In genomic region chr15:96053039-96054021, GRCh38 we compare ENCODE assay signal across 8 cellular contexts.
DNase-seq lines count a peak whose midpoint lies in the region; ATAC-seq and TF ChIP-seq lines count a peak whose summit lies in the region.

No MANE protein-coding gene starts in this region.

- H3K4ac ChIP-seq in trophoblast cell (ENCODE audit: low read depth, low read length) = peak overlapping the region; percentile 29

- no peak overlapping the region for H3K4me3 ChIP-seq in BE2C (ENCODE audit: low read depth, low read length)
- H3K4me3 ChIP-seq in HUES64 (ENCODE audit: low read length) = peak overlapping the region; percentile 51
- H3K4me3 ChIP-seq in SK-N-MC = peak overlapping the region; percentile 58
- peak overlapping the region in 9 of 10 donors; percentile 20 to 40 (median 37) for H3K4me3 ChIP-seq in heart right ventricle
- H3K4me3 ChIP-seq in trophoblast cell (ENCODE audit: low read depth, low read length) = no peak overlapping the region

- no peaks in the 10 kb centered on the region for H3K4me1 ChIP-seq in BE2C
- peaks cover 13% of the 10 kb centered on the region for H3K4me1 ChIP-seq in HUES64 (ENCODE audit: insufficient read depth, low read length)
- H3K4me1 ChIP-seq in heart right ventricle = peaks cover 4 to 30% (median 19%) of the 10 kb centered on the region in 9 donors
- H3K4me1 ChIP-seq in trophoblast cell (ENCODE audit: control insufficient read depth in 1 of 2, insufficient read depth in 2 of 2, low read length in 2 of 2) = peaks cover 21 to 24% of the 10 kb centered on the region in 2 experiments

- intact Hi-C loops in heart right ventricle (cut with DNase I) = loop anchor here in 1 of 10 donors (10.0 kb wide), 1 partner anchor 281 kb away; the partner anchor contains the start of gene NR2F2

- no peak overlapping the region for H2AK5ac ChIP-seq in trophoblast cell (ENCODE audit: low read length)

- H4K12ac ChIP-seq in trophoblast cell (ENCODE audit: low read depth, low read length) = peak overlapping the region; percentile 1

- H3K27ac ChIP-seq in HUES64 (ENCODE audit: low read depth, low read length) = peak overlapping the region; percentile 26; the same call in 1 of the 2 replicates
- H3K27ac ChIP-seq in SK-N-MC = no peak overlapping the region
- peak overlapping the region; percentile 48 to 84 (median 72) for H3K27ac ChIP-seq in heart right ventricle
- H3K27ac ChIP-seq in trophoblast cell (ENCODE audit: low read depth, low read length) = peak overlapping the region; percentile 49

- H3K4me2 ChIP-seq in trophoblast cell (ENCODE audit: low read length) = peak overlapping the region; percentile 60

- no peaks in the 10 kb centered on the region for H3K79me2 ChIP-seq in trophoblast cell (ENCODE audit: control insufficient read depth, insufficient read depth, low read length, poor library complexity)

- peak overlapping the region; percentile 81 for H4K8ac ChIP-seq in trophoblast cell (ENCODE audit: low read depth, low read length)

- H3K36me3 ChIP-seq in BE2C (no peaks in the 10 kb centered on the region), HUES64 (ENCODE audit: insufficient read depth, low read length) (no peaks in the 10 kb centered on the region), SK-N-MC (ENCODE audit: insufficient read depth, low read length) (no peaks in the 10 kb centered on the region), heart right ventricle (no peaks in the 10 kb centered on the region), trophoblast cell (ENCODE audit: control insufficient read depth in 1 of 2, insufficient read depth in 2 of 2, low read length in 2 of 2) (no peaks in the 10 kb centered on the region)

- peak; percentile 16 for DNase-seq in BE2C
- DNase-seq in SK-N-MC (ENCODE audit: low read depth, low spot score) = no peak
- peak; percentile 42 to 72 for DNase-seq in heart right ventricle
- DNase-seq in trophoblast cell = peak; percentile 91 to 96
- DNase-seq in MV-4-11 (lab: John Stamatoyannopoulos, UW) = no peak
- DNase-seq in dedifferentiated amniotic fluid mesenchymal stem cell (ENCODE audit: extremely low spot score) = no peak

- peak overlapping the region; percentile 77 for H2BK5ac ChIP-seq in trophoblast cell (ENCODE audit: low read depth, low read length, poor library complexity)

- TF ChIP-seq CTCF in BE2C (IDR thresholded peaks at IDR 0.05; ENCODE audit: low read depth, low read length) (no peak), heart right ventricle (IDR thresholded peaks at IDR 0.05) (no peak)

- H3K9ac ChIP-seq in HUES64 (ENCODE audit: low read depth, low read length) (no peak overlapping the region), SK-N-MC (ENCODE audit: insufficient read length) (no peak overlapping the region), trophoblast cell (ENCODE audit: low read length) (no peak overlapping the region)

- H2AFZ ChIP-seq in trophoblast cell (ENCODE audit: insufficient read depth, low read length, poor library complexity) = peak overlapping the region; percentile 19

- WGBS in HUES64 = 1% methylated on average over 40 of the region's 42 CpGs
- 17 to 18% methylated on average over 42 of the region's 42 CpGs for WGBS in heart right ventricle, 2 donors
- no CpG with 5 or more reads among the region's 42 CpGs for WGBS in trophoblast cell (ENCODE audit: extremely low coverage, insufficient coverage, insufficient read length)

- H3K18ac ChIP-seq in trophoblast cell (ENCODE audit: low read length) = peak overlapping the region; percentile 60

- peak overlapping the region; percentile 41 for H2BK12ac ChIP-seq in trophoblast cell (ENCODE audit: low read length)

- H4K91ac ChIP-seq in trophoblast cell (ENCODE audit: low read depth, low read length) = peak overlapping the region; percentile 91

- H2BK120ac ChIP-seq in trophoblast cell (ENCODE audit: insufficient read depth, low read length, poor library complexity) = peak overlapping the region; percentile 81

- ATAC-seq in heart right ventricle = peak; percentile 83 to 98 (median 94)
- ATAC-seq in GM19035 (IDR thresholded peaks at IDR 0.05; ENCODE audit: unreplicated experiment) = no peak

- peak overlapping the region; percentile 65 for H3K14ac ChIP-seq in trophoblast cell (ENCODE audit: low read length)

- H3K9me3 ChIP-seq in BE2C (no peaks in the 10 kb centered on the region), HUES64 (ENCODE audit: insufficient read depth, low read depth, low read length) (no peaks in the 10 kb centered on the region; the same call in 1 of the 2 replicates), SK-N-MC (ENCODE audit: low read depth, low read length) (no peaks in the 10 kb centered on the region), heart right ventricle (peaks cover 0 to 6% (median 0%) of the 10 kb centered on the region in 11 donors), trophoblast cell (ENCODE audit: insufficient read depth, low read depth, low read length) (no peaks in the 10 kb centered on the region)

- peaks cover 27% of the 10 kb centered on the region for H3K79me1 ChIP-seq in trophoblast cell (ENCODE audit: low read length)

- H3K23ac ChIP-seq in trophoblast cell (ENCODE audit: low read length) = no peak overlapping the region

- H3K27me3 ChIP-seq in BE2C = peaks cover 23% of the 10 kb centered on the region
- peaks cover 96% of the 10 kb centered on the region for H3K27me3 ChIP-seq in HUES64 (ENCODE audit: insufficient read depth, low read length)
- H3K27me3 ChIP-seq in heart right ventricle = peaks cover 0 to 44% (median 0%) of the 10 kb centered on the region in 7 donors
- H3K27me3 ChIP-seq in trophoblast cell (ENCODE audit: insufficient read depth, low read length) = no peaks in the 10 kb centered on the region

Comparison
In these comparisons a context has a peak if more than half of its experiments do, and no peak if none do; other contexts are left out.
1. DNase-seq: peak in BE2C (single experiment), heart right ventricle (2 of 2) and trophoblast cell (2 of 2); none in SK-N-MC (single experiment), MV-4-11 (single experiment) and dedifferentiated amniotic fluid mesenchymal stem cell (single experiment).
2. H3K4me3 ChIP-seq: peak in HUES64 (single experiment), SK-N-MC (single experiment) and heart right ventricle (9 of 10); none in BE2C (single experiment) and trophoblast cell (single experiment).